22 cellular contexts compared by ENCODE assay signal in genomic region chr7:137096607-137097006, GRCh38.
"Had no signal": no experiment of that assay in that cellular context is flagged by ENCODE, and none has a peak within 500 bp of the region (broad histone marks: within the 10 kb centered on the region; RNA-seq: fewer than 3 reads in every experiment).

No MANE protein-coding gene starts in this region.

- DNase-seq: activated B cell treated with CpG ODN at 0.5 μM for 24 hours; activated CD4-positive, alpha-beta T cell treated with anti-CD3 and anti-CD28 coated beads for 48 hours; activated CD8-positive, alpha-beta T cell treated with anti-CD3 and anti-CD28 coated beads for 36 hours; activated effector memory CD4-positive, alpha-beta T cell treated with anti-CD3 and anti-CD28 coated beads, Interleukin-2, amount 50 U/mL, for 16 hours; activated T-cell treated with anti-CD3 and anti-CD28 coated beads, Interleukin-2, amount 50 U/mL, for 4 hours; effector CD4-positive, alpha-beta T cell; esophagus squamous epithelium; hypothalamus; kidney; mesendoderm; nephron progenitor cell; psoas muscle; stimulated activated CD4-positive, alpha-beta T cell treated with anti-CD3 and anti-CD28 coated beads, Interleukin-12 subunit alpha, Interleukin-12 subunit beta, amount 100 ng/mL, for 4 hours; stimulated activated CD4-positive, alpha-beta T cell treated with anti-CD3 and anti-CD28 coated beads, Interleukin-2, amount 100 ng/mL, for 24 hours; stomach; SW 1271; upper lobe of right lung had no signal

- ATAC-seq: activated CD8-positive, alpha-beta T cell treated with anti-CD3 and anti-CD28 coated beads for 36 hours; activated T-cell treated with anti-CD3 and anti-CD28 coated beads, Interleukin-2, amount 50 U/mL, for 4 hours; psoas muscle; upper lobe of right lung had no signal

- H3K27ac Mint-ChIP-seq: activated B cell treated with CpG ODN at 0.5 μM for 24 hours; activated CD8-positive, alpha-beta T cell treated with anti-CD3 and anti-CD28 coated beads for 36 hours; activated naive CD4-positive, alpha-beta T cell treated with anti-CD3 and anti-CD28 coated beads, Interleukin-2, amount 50 U/mL, for 24 hours; brain; nephron progenitor cell had no signal

- H3K4me1 Mint-ChIP-seq: activated B cell treated with CpG ODN at 0.5 μM for 24 hours; activated naive CD4-positive, alpha-beta T cell treated with anti-CD3 and anti-CD28 coated beads, Interleukin-2, amount 50 U/mL, for 24 hours; brain; central memory CD8-positive, alpha-beta T cell had no signal

- H3K4me3 ChIP-seq: coronary artery, esophagus squamous epithelium, psoas muscle, stomach, thoracic aorta, upper lobe of right lung had no signal

- H3K36me3 ChIP-seq: esophagus squamous epithelium, stomach, thoracic aorta, upper lobe of right lung had no signal

- H3K4me3 Mint-ChIP-seq: activated B cell treated with CpG ODN at 0.5 μM for 24 hours; activated CD8-positive, alpha-beta T cell treated with anti-CD3 and anti-CD28 coated beads for 36 hours; activated naive CD4-positive, alpha-beta T cell treated with anti-CD3 and anti-CD28 coated beads, Interleukin-2, amount 50 U/mL, for 24 hours; activated T-cell treated with anti-CD3 and anti-CD28 coated beads, Interleukin-2, amount 50 U/mL, for 4 hours; brain; central memory CD8-positive, alpha-beta T cell; nephron progenitor cell had no signal

- H3K4me1 ChIP-seq: esophagus squamous epithelium, psoas muscle, stomach, upper lobe of right lung had no signal

- H3K27ac ChIP-seq: coronary artery, esophagus squamous epithelium, psoas muscle, stomach, thoracic aorta, upper lobe of right lung had no signal

- H3K27me3 Mint-ChIP-seq: activated B cell treated with CpG ODN at 0.5 μM for 24 hours; activated CD8-positive, alpha-beta T cell treated with anti-CD3 and anti-CD28 coated beads for 36 hours; activated naive CD4-positive, alpha-beta T cell treated with anti-CD3 and anti-CD28 coated beads, Interleukin-2, amount 50 U/mL, for 24 hours; central memory CD8-positive, alpha-beta T cell had no signal

- H3K27me3 ChIP-seq: esophagus squamous epithelium, stomach, upper lobe of right lung had no signal

- H3K9me3 ChIP-seq: esophagus squamous epithelium, psoas muscle, stomach, thoracic aorta, upper lobe of right lung had no signal

- H3K36me3 Mint-ChIP-seq: activated naive CD4-positive, alpha-beta T cell treated with anti-CD3 and anti-CD28 coated beads, Interleukin-2, amount 50 U/mL, for 24 hours; brain had no signal
